27 cellular contexts compared by ENCODE assay signal in the genomic region with DNA sequence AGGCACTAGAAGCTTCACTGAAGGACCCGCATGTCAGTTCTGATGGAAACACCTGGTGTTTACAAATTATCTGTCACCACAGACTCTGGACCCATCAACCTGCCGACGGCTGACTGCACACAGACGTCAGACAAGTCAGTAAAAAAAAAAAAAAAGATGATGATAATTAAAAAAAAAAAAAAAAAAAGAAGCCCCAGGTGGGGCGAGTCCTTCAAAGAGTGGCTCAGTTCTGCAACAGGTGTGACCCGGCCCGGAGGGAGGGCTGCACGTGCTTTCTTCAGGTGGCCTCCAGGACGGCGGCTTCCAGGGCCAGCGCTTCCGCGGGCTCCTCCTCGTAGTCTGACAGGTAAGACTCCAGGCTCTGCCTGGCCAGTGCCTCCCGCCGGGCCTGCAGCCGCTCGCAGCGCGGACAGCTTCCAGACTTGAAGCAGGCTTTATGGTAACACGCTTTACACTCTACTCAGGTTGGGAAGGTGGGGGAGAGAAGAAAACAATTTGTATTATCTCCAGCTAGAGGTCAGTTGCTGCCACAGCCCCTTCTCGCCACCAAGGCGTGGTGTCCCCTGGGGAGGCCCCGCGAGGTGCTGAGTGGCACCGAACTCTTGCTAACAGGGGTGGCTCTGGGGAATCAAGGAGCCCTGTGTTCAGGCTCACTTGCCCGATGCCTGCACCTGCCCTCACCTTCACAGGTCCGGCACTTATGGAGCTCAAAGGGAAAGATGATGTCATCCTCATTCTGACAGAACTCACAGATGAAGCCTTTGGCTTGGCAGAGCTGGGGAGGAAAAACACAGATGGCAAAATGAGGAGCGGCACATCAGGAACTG.
DNase-seq lines count a peak whose midpoint lies in the region; ATAC-seq, FAIRE-seq and TF ChIP-seq lines count a peak whose summit lies in the region.
"Had no signal": no experiment of that assay in that cellular context is flagged by ENCODE, and none has a peak within 500 bp of the region (broad histone marks: within the 10 kb centered on the region; RNA-seq: fewer than 3 reads in every experiment).

No MANE protein-coding gene starts in this region.

- no peaks in the 10 kb centered on the region for H3K4me1 Mint-ChIP-seq in activated naive CD4-positive, alpha-beta T cell treated with anti-CD3 and anti-CD28 coated beads, Interleukin-2, amount 10 ng/mL, durations not matched to agents 7 days and 5 days
- H3K4me1 Mint-ChIP-seq in activated B cell treated with CpG ODN at 0.5 μM for 24 hours: peaks cover 43% of the 10 kb centered on the region
- peaks cover 51% of the 10 kb centered on the region for H3K4me1 Mint-ChIP-seq in stimulated activated memory B cell treated with anti-CD40 and anti-IgM and Interleukin-4, amounts not matched to agents 10 μg/mL and 1 μg/mL and 100 μg/mL, for 72 hours
- H3K4me1 Mint-ChIP-seq: activated CD8-positive, alpha-beta memory T cell treated with anti-CD3 and anti-CD28 coated beads, Interleukin-2, amount 10 ng/mL, durations not matched to agents 7 days and 5 days; H9; immature natural killer cell had no signal

- no peak for FAIRE-seq in HepG2 (lab: Jason Lieb, UNC)
- FAIRE-seq: colon, frontal cortex, GM12878 had no signal

- H3K27me3 ChIP-seq in HepG2 (ENCODE audit: control insufficient read depth in 1 of 2, insufficient read depth in 2 of 2, low read length in 2 of 2) (no peaks in the 10 kb centered on the region), osteoblast (ENCODE audit: insufficient read depth, low read length) (no peaks in the 10 kb centered on the region)
- H3K27me3 ChIP-seq: adrenal gland, brain microvascular endothelial cell, esophagus muscularis mucosa had no signal

- H3K27me3 Mint-ChIP-seq in activated naive CD4-positive, alpha-beta T cell treated with anti-CD3 and anti-CD28 coated beads, Interleukin-2, amount 10 ng/mL, durations not matched to agents 7 days and 5 days: no peaks in the 10 kb centered on the region
- H3K27me3 Mint-ChIP-seq in activated B cell treated with CpG ODN at 0.5 μM for 24 hours: no peaks in the 10 kb centered on the region
- no peaks in the 10 kb centered on the region for H3K27me3 Mint-ChIP-seq in stimulated activated memory B cell treated with anti-CD40 and anti-IgM and Interleukin-4, amounts not matched to agents 10 μg/mL and 1 μg/mL and 100 μg/mL, for 72 hours
- H3K27me3 Mint-ChIP-seq: activated CD8-positive, alpha-beta memory T cell treated with anti-CD3 and anti-CD28 coated beads, Interleukin-2, amount 10 ng/mL, durations not matched to agents 7 days and 5 days had no signal

- no peak for TF ChIP-seq RAD21 in HepG2 (CRISPR knock-in tag; IDR thresholded peaks at IDR 0.05)

- H3K9me3 ChIP-seq in HepG2 (ENCODE audit: low read length) (no peaks in the 10 kb centered on the region), osteoblast (ENCODE audit: low read depth, low read length) (peaks cover 4% of the 10 kb centered on the region)
- H3K9me3 ChIP-seq: adrenal gland, esophagus muscularis mucosa, left ventricle myocardium inferior had no signal

- H2AFZ ChIP-seq in HepG2 (ENCODE audit: low read length) (no peak overlapping the region), osteoblast (ENCODE audit: low read length) (no peak overlapping the region)

- H3K9me3 Mint-ChIP-seq in activated naive CD4-positive, alpha-beta T cell treated with anti-CD3 and anti-CD28 coated beads, Interleukin-2, amount 10 ng/mL, durations not matched to agents 7 days and 5 days: peaks cover 7% of the 10 kb centered on the region
- H3K9me3 Mint-ChIP-seq in activated B cell treated with CpG ODN at 0.5 μM for 24 hours: no peaks in the 10 kb centered on the region
- no peaks in the 10 kb centered on the region for H3K9me3 Mint-ChIP-seq in stimulated activated memory B cell treated with anti-CD40 and anti-IgM and Interleukin-4, amounts not matched to agents 10 μg/mL and 1 μg/mL and 100 μg/mL, for 72 hours
- H3K9me3 Mint-ChIP-seq: immature natural killer cell had no signal

- peak overlapping the region; percentile 15 for H3K27ac Mint-ChIP-seq in activated naive CD4-positive, alpha-beta T cell treated with anti-CD3 and anti-CD28 coated beads, Interleukin-2, amount 10 ng/mL, durations not matched to agents 7 days and 5 days
- peak overlapping the region; percentile 70 for H3K27ac Mint-ChIP-seq in activated B cell treated with CpG ODN at 0.5 μM for 24 hours
- peak overlapping the region; percentile 71 for H3K27ac Mint-ChIP-seq in stimulated activated memory B cell treated with anti-CD40 and anti-IgM and Interleukin-4, amounts not matched to agents 10 μg/mL and 1 μg/mL and 100 μg/mL, for 72 hours
- H3K27ac Mint-ChIP-seq: activated CD8-positive, alpha-beta memory T cell treated with anti-CD3 and anti-CD28 coated beads, Interleukin-2, amount 10 ng/mL, durations not matched to agents 7 days and 5 days; immature natural killer cell; T-helper 2 cell treated with Interferon-gamma antibody and Interleukin-4, amounts not matched to agents 5 μg/mL and 100 μg/mL, for 36 hours had no signal

- in situ Hi-C loops in HepG2 (cut with HindIII; ENCODE audit: extremely low pct_ligation_motif_present, low pct_unique_long_range_greater_than_20kb): loop anchor here (10.0 kb wide), 1 partner anchor 60 kb away; no protein-coding TSS in a partner anchor

- H3K4me2 ChIP-seq in HepG2 (ENCODE audit: low read depth, low read length) (no peak overlapping the region), osteoblast (ENCODE audit: insufficient read depth, low read length) (no peak overlapping the region)

- POLR2A ChIA-PET in activated B cell treated with CpG ODN at 0.5 μM for 24 hours (lab: Charles Lee): interaction anchor here (0.7 to 3.2 kb wide), 6 partner anchors 11 to 1493 kb away, joined by 4 to 12 read pairs (median 6); a partner anchor contains a TSS
- POLR2A ChIA-PET in HepG2 (lab: Yijun Ruan, JAX): no interaction called here

- intact Hi-C loops in activated B cell treated with CpG ODN at 0.5 μM for 24 hours (cut with micrococcal nuclease) (loop anchor here (5.0 kb wide), 1 partner anchor 127 kb away; no protein-coding TSS in a partner anchor), HepG2 (cut with micrococcal nuclease; ENCODE audit: unreplicated experiment) (no loop called here)

- TF ChIP-seq EP300 in HepG2 (IDR thresholded peaks at IDR 0.05; ENCODE audit: low read depth in 2 of 2, low read length in 2 of 2) (no peak), HepG2 (CRISPR knock-in tag; IDR thresholded peaks at IDR 0.05; ENCODE audit: borderline replicate concordance) (no peak)

- no peak for TF ChIP-seq CTCF in activated B cell treated with CpG ODN at 0.5 μM for 24 hours (IDR thresholded peaks at IDR 0.05)
- no peak for TF ChIP-seq CTCF in HepG2 (CRISPR knock-in tag; IDR thresholded peaks at IDR 0.05)
- no peak for TF ChIP-seq CTCF in osteoblast (IDR thresholded peaks at IDR 0.05; ENCODE audit: extremely low read depth, low read depth, low read length)

- CTCF ChIA-PET in activated naive CD4-positive, alpha-beta T cell treated with anti-CD3 and anti-CD28 coated beads, Interleukin-2, amount 10 ng/mL, durations not matched to agents 7 days and 5 days (lab: Charles Lee): no interaction called here
- CTCF ChIA-PET in activated B cell treated with CpG ODN at 0.5 μM for 24 hours (lab: Charles Lee) (interaction anchor here (1.4 kb wide), 2 partner anchors 76 to 107 kb away, joined by 3 to 4 read pairs; no protein-coding TSS in a partner anchor), HepG2 (lab: Yijun Ruan, JAX; ENCODE audit: low intra/inter-chr PET ratio, low total read pairs) (no interaction called here)

- no peak for DNase-seq in activated naive CD4-positive, alpha-beta T cell treated with anti-CD3 and anti-CD28 coated beads, Interleukin-2, amount 10 ng/mL, durations not matched to agents 7 days and 5 days
- DNase-seq in activated naive CD4-positive, alpha-beta T cell treated with Interleukin-2 at 50 U/mL for 16 hours: no peak
- peak; percentile 39 for DNase-seq in activated B cell treated with CpG ODN at 0.5 μM for 24 hours
- DNase-seq in HepG2 (ENCODE audit: low spot score): no peak
- DNase-seq in osteoblast (ENCODE audit: insufficient read length, low spot score, missing footprints): no peak
- DNase-seq: activated CD4-positive, alpha-beta T cell treated with anti-CD3 and anti-CD28 coated beads, Interleukin-2, amount 50 U/mL, for 1 hour; activated CD8-positive, alpha-beta memory T cell treated with anti-CD3 and anti-CD28 coated beads, Interleukin-2, amount 10 ng/mL, durations not matched to agents 7 days and 5 days; adrenal gland; brain microvascular endothelial cell; effector memory CD4-positive, alpha-beta T cell; H9; hippocampal formation; immature natural killer cell; left ventricle myocardium inferior; NCI-H1048; NCI-H187; NCI-H526 treated with DMSO at 0.1 percent for 48 hours; RPMI8226 had no signal

- H3K36me3 Mint-ChIP-seq in activated naive CD4-positive, alpha-beta T cell treated with anti-CD3 and anti-CD28 coated beads, Interleukin-2, amount 10 ng/mL, durations not matched to agents 7 days and 5 days: peaks cover 38% of the 10 kb centered on the region
- peaks cover 80% of the 10 kb centered on the region for H3K36me3 Mint-ChIP-seq in activated B cell treated with CpG ODN at 0.5 μM for 24 hours (ENCODE audit: low read depth)
- H3K36me3 Mint-ChIP-seq in stimulated activated memory B cell treated with anti-CD40 and anti-IgM and Interleukin-4, amounts not matched to agents 10 μg/mL and 1 μg/mL and 100 μg/mL, for 72 hours: peaks cover 74% of the 10 kb centered on the region

- no peak for TF ChIP-seq POLR2A in HepG2 (IDR thresholded peaks at IDR 0.05; ENCODE audit: insufficient read depth in 1 of 2, low read depth in 2 of 2, low read length in 2 of 2)

- H3K9ac ChIP-seq in HepG2 (ENCODE audit: insufficient read depth, low read depth, low read length): no peak overlapping the region

- ATAC-seq in activated B cell treated with CpG ODN at 0.5 μM for 24 hours (ENCODE audit: low read depth) (peak; percentile 86), HepG2 (no peak), GM18519 (IDR thresholded peaks at IDR 0.05; ENCODE audit: low FRiP score, unreplicated experiment) (no peak), GM21360 (IDR thresholded peaks at IDR 0.05; ENCODE audit: unreplicated experiment) (no peak)
- peak; percentile 94 for ATAC-seq in stimulated activated memory B cell treated with anti-CD40 and anti-IgM and Interleukin-4, amounts not matched to agents 10 μg/mL and 1 μg/mL and 100 μg/mL, for 72 hours
- ATAC-seq: activated CD8-positive, alpha-beta memory T cell treated with anti-CD3 and anti-CD28 coated beads, Interleukin-2, amount 10 ng/mL, durations not matched to agents 7 days and 5 days; GM12878 had no signal

- H3K4me1 ChIP-seq in HepG2 (ENCODE audit: insufficient read depth, low read length) (no peaks in the 10 kb centered on the region), osteoblast (ENCODE audit: insufficient read depth, low read length) (no peaks in the 10 kb centered on the region)
- H3K4me1 ChIP-seq: adrenal gland had no signal

- no TSS peak for BruUV-seq in HepG2 (replicated peaks; lab: Mats Ljungman, UMichigan)

- no peak overlapping the region for H3K4me3 Mint-ChIP-seq in activated naive CD4-positive, alpha-beta T cell treated with anti-CD3 and anti-CD28 coated beads, Interleukin-2, amount 10 ng/mL, durations not matched to agents 7 days and 5 days
- peak overlapping the region; percentile 70 for H3K4me3 Mint-ChIP-seq in activated B cell treated with CpG ODN at 0.5 μM for 24 hours
- H3K4me3 Mint-ChIP-seq in stimulated activated memory B cell treated with anti-CD40 and anti-IgM and Interleukin-4, amounts not matched to agents 10 μg/mL and 1 μg/mL and 100 μg/mL, for 72 hours: peak overlapping the region; percentile 66
- H3K4me3 Mint-ChIP-seq: activated CD8-positive, alpha-beta memory T cell treated with anti-CD3 and anti-CD28 coated beads, Interleukin-2, amount 10 ng/mL, durations not matched to agents 7 days and 5 days; H9; immature natural killer cell; T-helper 2 cell treated with Interferon-gamma antibody and Interleukin-4, amounts not matched to agents 5 μg/mL and 100 μg/mL, for 36 hours had no signal

- H3K79me2 ChIP-seq in HepG2 (ENCODE audit: insufficient read depth, low read length) (no peaks in the 10 kb centered on the region), osteoblast (ENCODE audit: insufficient read depth, low read length) (no peaks in the 10 kb centered on the region)

- H3K4me3 ChIP-seq in HepG2 (replicated peaks in 1 of 3; ENCODE audit: insufficient read depth in 1 of 3, low read depth in 2 of 3, low read length in 3 of 3) (no peak overlapping the region), osteoblast (ENCODE audit: insufficient read depth, low read length) (no peak overlapping the region)
- H3K4me3 ChIP-seq: adrenal gland, esophagus muscularis mucosa, GM12878, left ventricle myocardium inferior had no signal

- H3K36me3 ChIP-seq in HepG2 (replicated peaks in 1 of 2; ENCODE audit: control insufficient read depth in 1 of 2, insufficient read depth in 2 of 2, low read length in 2 of 2): peaks cover 2 to 13% of the 10 kb centered on the region in 2 experiments; a peak in 4 of 5 replicates
- peaks cover 40% of the 10 kb centered on the region for H3K36me3 ChIP-seq in osteoblast (ENCODE audit: insufficient read depth, low read length)

- H4K20me1 ChIP-seq in HepG2 (ENCODE audit: insufficient read depth, low read length) (no peaks in the 10 kb centered on the region), osteoblast (ENCODE audit: insufficient read depth, low read length) (no peaks in the 10 kb centered on the region)

- 93% methylated on average over 22 of the region's 29 CpGs for WGBS in HepG2 (ENCODE audit: low lambda C conversion rate)

- H3K27ac ChIP-seq in HepG2 (ENCODE audit: extremely low read length, insufficient read depth, low read length) (no peak overlapping the region), osteoblast (ENCODE audit: low read depth, low read length) (no peak overlapping the region)
- H3K27ac ChIP-seq: adrenal gland, brain microvascular endothelial cell, esophagus muscularis mucosa, left ventricle myocardium inferior, VCaP had no signal

Comparison
In these comparisons a context has a peak if more than half of its experiments do, and no peak if none do; other contexts are left out.
1. H3K27ac Mint-ChIP-seq: peak in every context shown above with its lines; median percentile 71 in stimulated activated memory B cell treated with anti-CD40 and anti-IgM and Interleukin-4, amounts not matched to agents 10 μg/mL and 1 μg/mL and 100 μg/mL, for 72 hours; 70 in activated B cell treated with CpG ODN at 0.5 μM for 24 hours; 15 in activated naive CD4-positive, alpha-beta T cell treated with anti-CD3 and anti-CD28 coated beads, Interleukin-2, amount 10 ng/mL, durations not matched to agents 7 days and 5 days.
2. ATAC-seq: peak in activated B cell treated with CpG ODN at 0.5 μM for 24 hours (single experiment) and stimulated activated memory B cell treated with anti-CD40 and anti-IgM and Interleukin-4, amounts not matched to agents 10 μg/mL and 1 μg/mL and 100 μg/mL, for 72 hours (single experiment); none in HepG2 (single experiment), GM18519 (single experiment) and GM21360 (single experiment).